8 cellular contexts compared by ENCODE assay signal in genomic region chr18:49814147-49814499, GRCh38. TPM values are rescaled to one million over a fixed set of nuclear protein-coding genes. Genes with fewer than 3 reads are reported as not detected.
DNase-seq lines count a peak whose midpoint lies in the region; ATAC-seq and TF ChIP-seq lines count a peak whose summit lies in the region.

No MANE protein-coding gene starts in this region.

- peaks cover 39% of the 10 kb centered on the region for H3K36me3 Mint-ChIP-seq in activated naive CD8-positive, alpha-beta T cell treated with anti-CD3 and anti-CD28 coated beads for 36 hours

- peaks cover 4% of the 10 kb centered on the region for H3K9me3 Mint-ChIP-seq in activated naive CD8-positive, alpha-beta T cell treated with anti-CD3 and anti-CD28 coated beads for 36 hours

- intact Hi-C loops in left ventricle myocardium inferior (cut with micrococcal nuclease): no loop called here

- peak overlapping the region; percentile 19; the same call in 1 of the 2 replicates for H2AFZ ChIP-seq in OCI-LY1 (ENCODE audit: low read length)

- peaks cover 53% of the 10 kb centered on the region for H3K4me1 Mint-ChIP-seq in activated naive CD8-positive, alpha-beta T cell treated with anti-CD3 and anti-CD28 coated beads for 36 hours

- H3K4me1 ChIP-seq in OCI-LY1 (ENCODE audit: insufficient read depth, low read length, severe bottlenecking) (peaks cover 22% of the 10 kb centered on the region), left ventricle myocardium inferior (peaks cover 41% of the 10 kb centered on the region)

- no peaks in the 10 kb centered on the region for H3K9me2 ChIP-seq in OCI-LY1 (ENCODE audit: low read depth, low read length)

- H3K36me3 ChIP-seq in OCI-LY1 (ENCODE audit: insufficient read depth, low read length) (peaks cover 6% of the 10 kb centered on the region; the same call in 1 of the 2 replicates), left ventricle myocardium inferior (no peaks in the 10 kb centered on the region)

- H3K4me3 ChIP-seq in OCI-LY1 (ENCODE audit: low read depth, low read length, poor library complexity, severe bottlenecking) (peak overlapping the region; percentile 96), left ventricle myocardium inferior (peak overlapping the region; percentile 84)

- DNase-seq in AG08396 (ENCODE audit: low spot score) (peak; percentile 41), left ventricle myocardium inferior (peak; percentile 55), renal cortical epithelial cell (ENCODE audit: low read depth) (peak; percentile 31), UCSD-AML1 (lab: John Stamatoyannopoulos, UW; ENCODE audit: unreplicated experiment) (no peak)
- peak; percentile 76 for DNase-seq in activated naive CD8-positive, alpha-beta T cell treated with anti-CD3 and anti-CD28 coated beads for 36 hours

- H3K4me3 Mint-ChIP-seq in activated naive CD8-positive, alpha-beta T cell treated with anti-CD3 and anti-CD28 coated beads for 36 hours: peak overlapping the region; percentile 99

- H3K9ac ChIP-seq in OCI-LY1 (ENCODE audit: low read length): peak overlapping the region; percentile 96

- H3K9me3 ChIP-seq in OCI-LY1 (ENCODE audit: low read length) (no peaks in the 10 kb centered on the region), left ventricle myocardium inferior (replicated peaks) (peaks cover 6% of the 10 kb centered on the region)

- H3K27ac ChIP-seq in OCI-LY1 (ENCODE audit: low read depth, low read length, poor library complexity, severe bottlenecking) (no peak overlapping the region), left ventricle myocardium inferior (replicated peaks) (peak overlapping the region; percentile 98)

- H3K27me3 ChIP-seq in OCI-LY1 (ENCODE audit: insufficient read depth, low read length) (no peaks in the 10 kb centered on the region), left ventricle myocardium inferior (ENCODE audit: low read depth) (no peaks in the 10 kb centered on the region)

- H4K20me1 ChIP-seq in OCI-LY1 (ENCODE audit: insufficient read depth, low read length): no peaks in the 10 kb centered on the region

- ATAC-seq in GM18517 (IDR thresholded peaks at IDR 0.05; ENCODE audit: unreplicated experiment): peak; percentile 30
- peak; percentile 27 for ATAC-seq in HG03159 (IDR thresholded peaks at IDR 0.05; ENCODE audit: unreplicated experiment)

- TF ChIP-seq CTCF in OCI-LY1 (IDR thresholded peaks at IDR 0.05; ENCODE audit: low read length) (no peak), left ventricle myocardium inferior (IDR thresholded peaks at IDR 0.05; ENCODE audit: borderline replicate concordance) (no peak)

- H3K27ac Mint-ChIP-seq in activated naive CD8-positive, alpha-beta T cell treated with anti-CD3 and anti-CD28 coated beads for 36 hours: peak overlapping the region; percentile 99

- H3K4me2 ChIP-seq in OCI-LY1 (ENCODE audit: low read length): peak overlapping the region; percentile 85

- no peaks in the 10 kb centered on the region for H3K27me3 Mint-ChIP-seq in activated naive CD8-positive, alpha-beta T cell treated with anti-CD3 and anti-CD28 coated beads for 36 hours

- no peaks in the 10 kb centered on the region for H3F3A ChIP-seq in OCI-LY1 (ENCODE audit: insufficient read depth, low read length)

- peaks cover 37% of the 10 kb centered on the region for H3K79me2 ChIP-seq in OCI-LY1 (ENCODE audit: insufficient read depth, low read length)

RNA-seq across cellular contexts. Expression of gene ACAA2, which starts 0.8 kb away (rescaled TPM):
- total RNA-seq in activated naive CD8-positive, alpha-beta T cell treated with anti-CD3 and anti-CD28 coated beads for 36 hours: 10 to 100 TPM; 76.3 to 80.3 TPM
- total RNA-seq in left ventricle myocardium inferior: 287 TPM
- 66.0 and 110 TPM in 2 replicates for total RNA-seq in renal cortical epithelial cell
